Comparison of ENCODE assay signal across 20 cellular contexts in the genomic region with DNA sequence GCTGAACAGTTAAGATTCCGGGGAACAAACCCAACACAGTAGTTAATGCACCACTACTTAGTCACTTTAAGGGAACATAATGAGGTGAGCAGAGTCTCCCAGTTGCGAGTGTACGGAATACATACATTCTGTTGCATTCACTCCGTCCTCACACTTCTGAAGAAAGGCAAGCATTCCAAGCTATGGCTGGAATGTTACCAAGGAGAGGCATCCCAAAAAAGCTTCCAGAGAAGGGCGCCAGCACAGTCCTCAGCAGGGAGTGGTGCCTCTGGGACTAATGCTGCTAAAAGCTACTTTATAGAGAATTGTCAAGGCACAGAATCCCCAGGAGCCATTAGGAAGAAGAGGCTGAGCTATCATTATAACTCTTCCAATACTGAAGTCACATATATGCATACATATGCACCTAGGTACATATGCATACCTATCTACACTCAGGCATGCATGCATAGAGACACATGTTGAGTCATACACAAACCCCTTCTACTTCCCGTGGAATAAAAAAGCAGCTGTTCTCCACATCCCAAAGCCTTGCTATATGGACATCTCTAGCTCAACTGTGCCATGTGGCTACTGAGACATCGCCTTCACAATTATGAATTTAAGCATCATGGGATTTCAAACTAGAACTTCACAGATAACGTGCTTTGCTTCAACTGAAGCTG.
DNase-seq lines count a peak whose midpoint lies in the region; ATAC-seq and TF ChIP-seq lines count a peak whose summit lies in the region.
"Had no signal": no experiment of that assay in that cellular context is flagged by ENCODE, and none has a peak within 500 bp of the region (broad histone marks: within the 10 kb centered on the region; RNA-seq: fewer than 3 reads in every experiment).

No MANE protein-coding gene starts in this region.

- H3K4me1 ChIP-seq in mesendoderm (ENCODE audit: control insufficient read depth, low read depth, low read length) (peaks cover 3% of the 10 kb centered on the region), heart right ventricle (peaks cover 0 to 30% (median 8%) of the 10 kb centered on the region in 9 donors)

- peak overlapping the region; percentile 45 for H3K27ac Mint-ChIP-seq in stimulated activated naive CD8-positive, alpha-beta T cell treated with anti-CD3 and anti-CD28 coated beads, Interleukin-15, Interleukin-2, amounts not matched to agents 100 ng/mL and 50 ng/mL, for 24 hours
- peak overlapping the region; percentile 59 for H3K27ac Mint-ChIP-seq in activated T-helper 17 cell treated with anti-CD3 and anti-CD28 coated beads, Interleukin-2, amount 50 U/mL, for 72 hours
- H3K27ac Mint-ChIP-seq: progenitor cell of endocrine pancreas had no signal

- peaks cover 20% of the 10 kb centered on the region for H3K36me3 Mint-ChIP-seq in stimulated activated naive CD8-positive, alpha-beta T cell treated with anti-CD3 and anti-CD28 coated beads, Interleukin-15, Interleukin-2, amounts not matched to agents 100 ng/mL and 50 ng/mL, for 24 hours (ENCODE audit: low read depth)
- peaks cover 32% of the 10 kb centered on the region for H3K36me3 Mint-ChIP-seq in activated T-helper 17 cell treated with anti-CD3 and anti-CD28 coated beads, Interleukin-2, amount 50 U/mL, for 72 hours (ENCODE audit: low read depth)

- no peak overlapping the region for H3K23ac ChIP-seq in mesendoderm (ENCODE audit: low read length)

- no peak overlapping the region for H3K18ac ChIP-seq in mesendoderm (ENCODE audit: low read length)

- H3K36me3 ChIP-seq in mesendoderm (ENCODE audit: control insufficient read depth, insufficient read depth, low read length), result no peaks in the 10 kb centered on the region
- peaks cover 0 to 3% (median 0%) of the 10 kb centered on the region in 9 donors for H3K36me3 ChIP-seq in heart right ventricle

- no peak overlapping the region for H3K9ac ChIP-seq in mesendoderm (ENCODE audit: low read length)
- H3K9ac ChIP-seq: GM23248 had no signal

- TF ChIP-seq CTCF in heart right ventricle (IDR thresholded peaks at IDR 0.05), result no peak

- no peak overlapping the region for H2BK120ac ChIP-seq in mesendoderm (ENCODE audit: low read depth, low read length)

- no peaks in the 10 kb centered on the region for H3K27me3 Mint-ChIP-seq in stimulated activated naive CD8-positive, alpha-beta T cell treated with anti-CD3 and anti-CD28 coated beads, Interleukin-15, Interleukin-2, amounts not matched to agents 100 ng/mL and 50 ng/mL, for 24 hours
- H3K27me3 Mint-ChIP-seq in activated T-helper 17 cell treated with anti-CD3 and anti-CD28 coated beads, Interleukin-2, amount 50 U/mL, for 72 hours, result no peaks in the 10 kb centered on the region
- H3K27me3 Mint-ChIP-seq: progenitor cell of endocrine pancreas had no signal

- H2BK5ac ChIP-seq in mesendoderm (ENCODE audit: low read length), result no peak overlapping the region

- no peak overlapping the region for H2AK5ac ChIP-seq in mesendoderm (ENCODE audit: low read length)

- H4K5ac ChIP-seq in mesendoderm (ENCODE audit: low read length), result no peak overlapping the region

- no peak overlapping the region for H3K4me3 Mint-ChIP-seq in stimulated activated naive CD8-positive, alpha-beta T cell treated with anti-CD3 and anti-CD28 coated beads, Interleukin-15, Interleukin-2, amounts not matched to agents 100 ng/mL and 50 ng/mL, for 24 hours
- H3K4me3 Mint-ChIP-seq in activated T-helper 17 cell treated with anti-CD3 and anti-CD28 coated beads, Interleukin-2, amount 50 U/mL, for 72 hours, result no peak overlapping the region

- intact Hi-C loops in heart right ventricle (cut with DNase I), result loop anchor here (2.0 to 10.0 kb wide), 7 partner anchors 117 to 265 kb away; a partner anchor contains a TSS

- H3K27ac ChIP-seq in mesendoderm (ENCODE audit: low read depth, low read length) (no peak overlapping the region), heart right ventricle (no peak overlapping the region)
- H3K27ac ChIP-seq: body of pancreas, GM23248, skin epidermis had no signal

- DNase-seq in stimulated activated naive CD8-positive, alpha-beta T cell treated with anti-CD3 and anti-CD28 coated beads, Interleukin-15, Interleukin-2, amounts not matched to agents 100 U/mL and 50 U/mL, for 24 hours, result no peak
- peak; percentile 83 for DNase-seq in mesendoderm
- no peak for DNase-seq in NCI-H1105 (lab: John Stamatoyannopoulos, UW)
- no peak for DNase-seq in GM19238 (ENCODE audit: insufficient read length, low spot score)
- DNase-seq in heart right ventricle, result no peak
- DNase-seq: activated CD4-positive, alpha-beta T cell treated with anti-CD3 and anti-CD28 coated beads, Interleukin-2, amount 50 U/mL, for 4 hours; activated naive CD4-positive, alpha-beta T cell treated with anti-CD3 and anti-CD28 coated beads, Interleukin-2, amount 50 U/mL, for 16 hours; activated T-cell treated with anti-CD3 and anti-CD28 coated beads for 4 hours; body of pancreas; GM23248; Kasumi-1; mammary epithelial cell; NCI-H1092 treated with DMSO at 0.1 percent for 48 hours; NCI-H510A treated with DMSO at 0.1 percent for 48 hours; stimulated activated CD4-positive, alpha-beta T cell treated with anti-CD3 and anti-CD28 coated beads, Interleukin-4, amount 100 ng/mL, for 1 hour had no signal

- no peaks in the 10 kb centered on the region for H3K79me1 ChIP-seq in mesendoderm (ENCODE audit: low read length)

- H4K8ac ChIP-seq in mesendoderm (ENCODE audit: low read depth, low read length), result no peak overlapping the region

- H3K4me3 ChIP-seq in mesendoderm (ENCODE audit: low read length), result no peak overlapping the region
- no peak overlapping the region for H3K4me3 ChIP-seq in heart right ventricle
- H3K4me3 ChIP-seq: body of pancreas, GM23248, skin epidermis had no signal

- no peak overlapping the region for H3K4me2 ChIP-seq in mesendoderm (ENCODE audit: low read length)

- no peaks in the 10 kb centered on the region for H3K79me2 ChIP-seq in mesendoderm (ENCODE audit: control insufficient read depth, insufficient read depth, low read length)

- no peak overlapping the region for H2BK15ac ChIP-seq in mesendoderm (replicated peaks; ENCODE audit: low read depth)

- no CpG with 5 or more reads among the region's 8 CpGs for WGBS in mesendoderm (ENCODE audit: extremely low coverage, insufficient coverage, low lambda C conversion rate)
- WGBS in heart right ventricle, 2 donors, result 78 to 80% methylated on average over 8 of the region's 8 CpGs

- no peak overlapping the region for H3K4ac ChIP-seq in mesendoderm (ENCODE audit: low read depth, low read length)

- no peaks in the 10 kb centered on the region for H3K27me3 ChIP-seq in mesendoderm (ENCODE audit: insufficient read depth, low read length, poor library complexity)
- H3K27me3 ChIP-seq in heart right ventricle, result no peaks in the 10 kb centered on the region
- H3K27me3 ChIP-seq: body of pancreas had no signal

- peaks cover 90% of the 10 kb centered on the region for H3K4me1 Mint-ChIP-seq in stimulated activated naive CD8-positive, alpha-beta T cell treated with anti-CD3 and anti-CD28 coated beads, Interleukin-15, Interleukin-2, amounts not matched to agents 100 ng/mL and 50 ng/mL, for 24 hours (ENCODE audit: low read depth)
- peaks cover 39% of the 10 kb centered on the region for H3K4me1 Mint-ChIP-seq in activated T-helper 17 cell treated with anti-CD3 and anti-CD28 coated beads, Interleukin-2, amount 50 U/mL, for 72 hours

- H3K9me3 Mint-ChIP-seq in stimulated activated naive CD8-positive, alpha-beta T cell treated with anti-CD3 and anti-CD28 coated beads, Interleukin-15, Interleukin-2, amounts not matched to agents 100 ng/mL and 50 ng/mL, for 24 hours, result no peaks in the 10 kb centered on the region
- no peaks in the 10 kb centered on the region for H3K9me3 Mint-ChIP-seq in activated T-helper 17 cell treated with anti-CD3 and anti-CD28 coated beads, Interleukin-2, amount 50 U/mL, for 72 hours

- H3K56ac ChIP-seq in mesendoderm (ENCODE audit: low read length), result no peak overlapping the region

- no peak for ATAC-seq in stimulated activated naive CD8-positive, alpha-beta T cell treated with anti-CD3 and anti-CD28 coated beads, Interleukin-15, Interleukin-2, amounts not matched to agents 100 U/mL and 50 U/mL, for 24 hours
- ATAC-seq in activated T-helper 17 cell treated with anti-CD3 and anti-CD28 coated beads, Interleukin-2, amount 50 U/mL, for 72 hours (replicated peaks), result no peak
- ATAC-seq in HG03520 (IDR thresholded peaks at IDR 0.05; ENCODE audit: unreplicated experiment) (no peak), heart right ventricle (no peak)
- ATAC-seq: body of pancreas had no signal

- H3K9me3 ChIP-seq in heart right ventricle, result no peaks in the 10 kb centered on the region
- H3K9me3 ChIP-seq: body of pancreas had no signal
